In genomic region chr7:119436882-119437281, GRCh38 we compare ENCODE assay signal across 28 cellular contexts.
"Had no signal": no experiment of that assay in that cellular context is flagged by ENCODE, and none has a peak within 500 bp of the region (broad histone marks: within the 10 kb centered on the region; RNA-seq: fewer than 3 reads in every experiment).

No MANE protein-coding gene starts in this region.

- H3K27ac Mint-ChIP-seq: activated naive CD8-positive, alpha-beta T cell; natural killer cell treated with Interleukin-12 subunit alpha and Interleukin-12 subunit beta and Interleukin-15 and Interleukin-18, amount 100 ng/mL, for 72 hours had no signal

- H3K27me3 Mint-ChIP-seq: activated naive CD8-positive, alpha-beta T cell; natural killer cell treated with Interleukin-12 subunit alpha and Interleukin-12 subunit beta and Interleukin-15 and Interleukin-18, amount 100 ng/mL, for 72 hours had no signal

- H3K4me3 ChIP-seq: body of pancreas, esophagus squamous epithelium, gastrocnemius medialis, hepatocyte, mucosa of descending colon, right lobe of liver, testis, transverse colon had no signal

- H3K27me3 ChIP-seq: body of pancreas, esophagus squamous epithelium, gastrocnemius medialis, hepatocyte, right lobe of liver, testis, transverse colon had no signal

- DNase-seq: activated CD4-positive, alpha-beta T cell treated with anti-CD3 and anti-CD28 coated beads for 48 hours; activated CD4-positive, alpha-beta T cell treated with anti-CD3 and anti-CD28 coated beads, Interleukin-2, amount 50 U/mL, for 48 hours; activated CD8-positive, alpha-beta memory T cell treated with anti-CD3 and anti-CD28 coated beads for 24 hours; activated effector memory CD4-positive, alpha-beta T cell treated with Interleukin-2 at 50 U/mL for 16 hours; activated naive CD4-positive, alpha-beta T cell treated with Interleukin-2 at 50 U/mL for 16 hours; aorta; body of pancreas; dermis blood vessel endothelial cell; effector CD4-positive, alpha-beta T cell; esophagus squamous epithelium; gastrocnemius medialis; glutamatergic neuron; islet precursor cell; left cardiac atrium; left ventricle myocardium superior; mucosa of descending colon; posterior cingulate gyrus; right lobe of liver; stimulated activated CD4-positive, alpha-beta T cell treated with anti-CD3 and anti-CD28 coated beads, Interleukin-2, amount 100 ng/mL, for 48 hours; stimulated activated naive CD8-positive, alpha-beta T cell treated with anti-CD3 and anti-CD28 coated beads, Interleukin-15, Interleukin-2, amounts not matched to agents 100 U/mL and 50 U/mL, for 24 hours; testis; transverse colon; WERI-Rb-1 had no signal

- H3K4me3 Mint-ChIP-seq: activated naive CD8-positive, alpha-beta T cell; natural killer cell treated with Interleukin-12 subunit alpha and Interleukin-12 subunit beta and Interleukin-15 and Interleukin-18, amount 100 ng/mL, for 72 hours had no signal

- H3K36me3 Mint-ChIP-seq: activated naive CD8-positive, alpha-beta T cell had no signal

- H3K4me2 ChIP-seq: hepatocyte had no signal

- ATAC-seq: activated CD4-positive, CD25-positive, alpha-beta regulatory T cell treated with anti-CD3 and anti-CD28 coated beads, Interleukin-2, amount 50 U/mL, for 24 hours; body of pancreas; gastrocnemius medialis; left cardiac atrium; left ventricle myocardium superior; mucosa of descending colon; natural killer cell treated with Interleukin-12 subunit alpha and Interleukin-12 subunit beta and Interleukin-15 and Interleukin-18, amount 100 ng/mL, for 72 hours; right lobe of liver; stimulated activated naive CD8-positive, alpha-beta T cell treated with anti-CD3 and anti-CD28 coated beads, Interleukin-15, Interleukin-2, amounts not matched to agents 100 U/mL and 50 U/mL, for 24 hours had no signal

- H3K9me3 ChIP-seq: body of pancreas, esophagus squamous epithelium, gastrocnemius medialis, mucosa of descending colon, right lobe of liver, testis, transverse colon had no signal

- H3K4me1 ChIP-seq: body of pancreas, esophagus squamous epithelium, gastrocnemius medialis, testis, transverse colon had no signal

- H3K36me3 ChIP-seq: esophagus squamous epithelium, gastrocnemius medialis, right lobe of liver, transverse colon, WERI-Rb-1 had no signal

- H3K79me2 ChIP-seq: hepatocyte had no signal

- H3K27ac ChIP-seq: body of pancreas, epithelial cell of prostate, esophagus squamous epithelium, gastrocnemius medialis, hepatocyte, right lobe of liver, testis, transverse colon, WERI-Rb-1 had no signal

- H2AFZ ChIP-seq: hepatocyte had no signal
